In the genomic region with DNA sequence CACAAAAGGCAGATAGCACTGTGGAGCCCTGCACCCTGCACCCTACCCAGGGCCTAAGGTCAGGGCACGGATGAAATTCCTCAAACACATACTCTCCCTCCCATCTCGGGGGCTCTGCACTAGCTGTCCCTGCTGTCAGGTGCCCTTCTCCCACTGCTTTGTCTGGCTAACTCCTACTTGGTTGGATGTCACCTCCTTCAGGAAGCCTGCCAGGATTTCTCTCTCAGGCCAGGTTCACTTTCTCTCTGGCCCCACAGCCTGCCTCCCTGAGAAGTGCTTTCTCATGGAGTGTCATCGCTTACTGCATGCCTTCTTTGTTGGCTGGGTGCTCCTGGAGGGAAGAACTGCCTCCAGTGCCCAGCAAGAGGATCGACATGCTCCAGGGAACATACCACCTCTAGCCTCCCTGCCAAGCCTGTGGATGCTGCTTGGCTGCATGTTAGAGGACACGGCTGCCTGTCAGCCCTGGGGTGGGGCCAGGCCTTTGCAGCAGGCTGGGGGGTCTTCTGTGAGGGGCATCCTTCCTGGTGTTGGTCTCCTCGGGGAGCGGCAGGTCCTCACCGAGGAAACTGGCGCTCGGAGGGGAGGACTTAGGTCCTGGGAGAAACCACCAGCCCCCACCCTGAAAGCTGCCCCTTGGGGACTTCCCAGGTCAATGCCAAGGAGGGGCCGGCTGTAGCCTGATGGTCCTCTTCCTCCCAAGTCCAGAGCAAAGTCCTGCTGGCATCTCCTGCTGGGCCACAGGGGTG, we compare ENCODE assay signal across 2 cellular contexts.
TF ChIP-seq lines count a peak whose summit lies in the region.

No MANE protein-coding gene starts in this region.

TF ChIP-seq in GM23338, 12 proteins besides CTCF, POLR2A, EP300 and RAD21 (continues in another document):
- TF ChIP-seq CREB1 (CRISPR knock-in tag; IDR thresholded peaks at IDR 0.05; ENCODE audit: low read depth): no peak
- no peak for TF ChIP-seq ZNF114 (CRISPR knock-in tag; IDR thresholded peaks at IDR 0.05)
- TF ChIP-seq REST (IDR thresholded peaks at IDR 0.05; ENCODE audit: unreplicated experiment): no peak
- no peak for TF ChIP-seq ZNF462 (CRISPR knock-in tag; IDR thresholded peaks at IDR 0.05)
- no peak for TF ChIP-seq STAT1 (IDR thresholded peaks at IDR 0.05; ENCODE audit: unreplicated experiment)
- TF ChIP-seq JUNB (IDR thresholded peaks at IDR 0.05; ENCODE audit: unreplicated experiment): no peak
- TF ChIP-seq ZNF331 (CRISPR knock-in tag; IDR thresholded peaks at IDR 0.05; ENCODE audit: low read depth): no peak
- TF ChIP-seq NANOG (IDR thresholded peaks at IDR 0.05; ENCODE audit: borderline replicate concordance): no peak
- no peak for TF ChIP-seq EZH2 (IDR thresholded peaks at IDR 0.05; ENCODE audit: low read depth, unreplicated experiment)

TF ChIP-seq in H1, 55 proteins besides CTCF, POLR2A, EP300 and RAD21:
- TF ChIP-seq RNF2 (IDR thresholded peaks at IDR 0.05; ENCODE audit: borderline replicate concordance, low read depth, low read length, missing control alignments, poor library complexity, severe bottlenecking): no peak
- TF ChIP-seq BCL11A (IDR thresholded peaks at IDR 0.05; ENCODE audit: low read depth in 2 of 2, low read length in 2 of 2): no peak
- no peak for TF ChIP-seq BACH1 (IDR thresholded peaks at IDR 0.05; ENCODE audit: low read length)
- no peak for TF ChIP-seq CEBPB (IDR thresholded peaks at IDR 0.05; ENCODE audit: low read depth, low read length)
- no peak for TF ChIP-seq USF2 (IDR thresholded peaks at IDR 0.05; ENCODE audit: low read length)
